In the genomic region with DNA sequence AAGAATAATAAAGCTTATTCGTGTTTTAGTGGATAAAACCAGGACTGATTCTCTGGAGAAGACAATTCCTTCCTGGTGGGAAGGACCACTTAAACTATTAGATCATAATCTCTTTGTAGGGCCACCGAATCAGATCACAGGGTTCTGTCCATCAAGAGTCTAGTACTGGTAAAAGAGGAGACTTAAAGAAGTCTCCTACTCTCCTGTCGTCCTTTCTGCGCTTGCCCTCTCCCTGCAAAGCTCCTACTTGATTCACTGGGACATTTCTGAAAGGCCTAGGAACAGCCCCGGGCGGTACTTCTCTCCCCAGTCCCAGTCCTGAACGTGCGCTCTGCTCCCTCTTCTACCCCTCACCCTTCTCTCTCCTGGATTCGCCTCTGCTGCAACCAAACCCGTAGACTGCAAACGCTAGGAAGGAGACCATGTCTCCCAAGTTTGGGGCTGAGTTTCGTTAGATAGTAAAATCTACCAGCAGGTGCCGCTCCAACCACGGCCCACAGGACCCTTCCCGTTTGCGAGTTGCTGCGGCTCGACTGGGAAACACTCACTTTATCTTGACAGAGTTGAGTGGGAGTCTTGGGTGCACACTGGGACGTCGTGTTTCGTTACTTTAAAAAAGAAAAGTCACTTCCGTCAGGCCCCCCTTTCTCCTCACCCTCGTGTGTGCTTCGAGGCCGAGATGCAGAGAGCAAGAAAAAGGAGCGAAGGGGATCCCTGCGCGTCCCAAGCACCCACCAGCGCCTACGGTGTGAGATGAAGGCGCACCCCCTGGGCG, we compare ENCODE assay signal across 1 cellular context.
TF ChIP-seq lines count a peak whose summit lies in the region.

No MANE protein-coding gene starts in this region.

TF ChIP-seq in IMR-90, 13 proteins besides CTCF, POLR2A, EP300 and RAD21 (continued from another document):
- TF ChIP-seq, protein P1, sequence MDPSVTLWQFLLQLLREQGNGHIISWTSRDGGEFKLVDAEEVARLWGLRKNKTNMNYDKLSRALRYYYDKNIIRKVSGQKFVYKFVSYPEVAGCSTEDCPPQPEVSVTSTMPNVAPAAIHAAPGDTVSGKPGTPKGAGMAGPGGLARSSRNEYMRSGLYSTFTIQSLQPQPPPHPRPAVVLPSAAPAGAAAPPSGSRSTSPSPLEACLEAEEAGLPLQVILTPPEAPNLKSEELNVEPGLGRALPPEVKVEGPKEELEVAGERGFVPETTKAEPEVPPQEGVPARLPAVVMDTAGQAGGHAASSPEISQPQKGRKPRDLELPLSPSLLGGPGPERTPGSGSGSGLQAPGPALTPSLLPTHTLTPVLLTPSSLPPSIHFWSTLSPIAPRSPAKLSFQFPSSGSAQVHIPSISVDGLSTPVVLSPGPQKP (IDR thresholded peaks at IDR 0.05; ENCODE audit: borderline replicate concordance, low read depth, low read length) = no peak
- no peak for TF ChIP-seq RCOR1 (IDR thresholded peaks at IDR 0.05; ENCODE audit: insufficient replicate concordance, low read length)
- TF ChIP-seq, protein P2, sequence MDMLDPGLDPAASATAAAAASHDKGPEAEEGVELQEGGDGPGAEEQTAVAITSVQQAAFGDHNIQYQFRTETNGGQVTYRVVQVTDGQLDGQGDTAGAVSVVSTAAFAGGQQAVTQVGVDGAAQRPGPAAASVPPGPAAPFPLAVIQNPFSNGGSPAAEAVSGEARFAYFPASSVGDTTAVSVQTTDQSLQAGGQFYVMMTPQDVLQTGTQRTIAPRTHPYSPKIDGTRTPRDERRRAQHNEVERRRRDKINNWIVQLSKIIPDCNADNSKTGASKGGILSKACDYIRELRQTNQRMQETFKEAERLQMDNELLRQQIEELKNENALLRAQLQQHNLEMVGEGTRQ (IDR thresholded peaks at IDR 0.05; ENCODE audit: low read depth, low read length) = no peak
- no peak for TF ChIP-seq MAFK (IDR thresholded peaks at IDR 0.05; ENCODE audit: low read depth, low read length)
- no peak for TF ChIP-seq CHD1 (IDR thresholded peaks at IDR 0.05; ENCODE audit: low read depth, low read length)
- TF ChIP-seq SMC3 (IDR thresholded peaks at IDR 0.05; ENCODE audit: low read depth, low read length) = no peak
- no peak for TF ChIP-seq NFE2L2 (IDR thresholded peaks at IDR 0.05; ENCODE audit: low read depth, low read length)
- TF ChIP-seq FOS (IDR thresholded peaks at IDR 0.05; ENCODE audit: low read depth, low read length) = no peak
- no peak for TF ChIP-seq BHLHE40 (IDR thresholded peaks at IDR 0.05; ENCODE audit: low read depth, low read length)
